19 cellular contexts compared by ENCODE assay signal in the genomic region with DNA sequence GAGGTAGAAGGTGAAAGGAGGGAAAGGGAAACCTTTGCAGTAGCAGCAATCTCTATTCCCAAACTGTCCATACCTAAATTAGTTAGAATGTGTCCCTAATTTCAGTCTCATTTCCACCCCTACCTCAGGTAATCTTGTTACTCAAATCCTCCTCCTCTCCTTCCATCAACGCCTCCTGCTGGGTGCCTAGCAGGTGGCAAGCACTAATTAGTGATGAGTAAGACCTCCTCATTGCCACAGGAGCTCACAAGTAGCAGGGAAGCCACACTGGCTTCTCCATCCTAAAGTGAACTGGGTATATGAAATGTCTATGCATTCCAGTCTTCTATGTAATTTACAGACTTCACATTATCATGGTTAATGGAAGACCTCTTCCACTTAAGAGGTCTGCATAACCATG.
DNase-seq lines count a peak whose midpoint lies in the region; ATAC-seq lines count a peak whose summit lies in the region.
"Had no signal": no experiment of that assay in that cellular context is flagged by ENCODE, and none has a peak within 500 bp of the region (broad histone marks: within the 10 kb centered on the region; RNA-seq: fewer than 3 reads in every experiment).

No MANE protein-coding gene starts in this region.

- peak overlapping the region; percentile 69 for H3K27ac ChIP-seq in angular gyrus (ENCODE audit: low read depth, low read length)
- H3K27ac ChIP-seq: coronary artery, KMS-11, psoas muscle, SJSA1 had no signal

- H3K9me3 Mint-ChIP-seq in activated T-cell treated with anti-CD3 and anti-CD28 coated beads, Interleukin-2, amount 50 U/mL, for 24 hours, result no peaks in the 10 kb centered on the region
- H3K9me3 Mint-ChIP-seq in stimulated activated effector memory CD8-positive, alpha-beta T cell treated with anti-CD3 and anti-CD28 coated beads, Interleukin-12 subunit alpha, Interleukin-12 subunit beta, amount 100 ng/mL, for 72 hours, result no peaks in the 10 kb centered on the region
- H3K9me3 Mint-ChIP-seq: activated CD4-positive, alpha-beta T cell treated with anti-CD3 and anti-CD28 coated beads, Interleukin-2, amount 10 ng/mL, durations not matched to agents 7 days and 5 days; immature natural killer cell; nephron progenitor cell had no signal

- H3K36me3 Mint-ChIP-seq in activated T-cell treated with anti-CD3 and anti-CD28 coated beads, Interleukin-2, amount 50 U/mL, for 24 hours (ENCODE audit: low read depth), result peaks cover 88% of the 10 kb centered on the region
- H3K36me3 Mint-ChIP-seq in stimulated activated effector memory CD8-positive, alpha-beta T cell treated with anti-CD3 and anti-CD28 coated beads, Interleukin-12 subunit alpha, Interleukin-12 subunit beta, amount 100 ng/mL, for 72 hours, result peaks cover 96% of the 10 kb centered on the region

- ATAC-seq in stimulated activated effector memory CD8-positive, alpha-beta T cell treated with anti-CD3 and anti-CD28 coated beads, Interleukin-12 subunit alpha, Interleukin-12 subunit beta, amount 100 ng/mL, for 72 hours, result peak; percentile 45
- ATAC-seq: psoas muscle had no signal

- no peak overlapping the region for H3K4me3 Mint-ChIP-seq in activated T-cell treated with anti-CD3 and anti-CD28 coated beads, Interleukin-2, amount 50 U/mL, for 24 hours
- no peak overlapping the region for H3K4me3 Mint-ChIP-seq in stimulated activated effector memory CD8-positive, alpha-beta T cell treated with anti-CD3 and anti-CD28 coated beads, Interleukin-12 subunit alpha, Interleukin-12 subunit beta, amount 100 ng/mL, for 72 hours
- H3K4me3 Mint-ChIP-seq: activated CD4-positive, alpha-beta T cell treated with anti-CD3 and anti-CD28 coated beads, Interleukin-2, amount 10 ng/mL, durations not matched to agents 7 days and 5 days; immature natural killer cell; nephron progenitor cell had no signal

- no peak for DNase-seq in activated T-cell treated with anti-CD3 and anti-CD28 coated beads, Interleukin-2, amount 50 U/mL, for 24 hours
- DNase-seq in activated T-cell treated with anti-CD3 and anti-CD28 coated beads, Interleukin-2, amount 50 U/mL, for 48 hours, result no peak
- DNase-seq in NCI-H524 (lab: John Stamatoyannopoulos, UW) (peak; percentile 33 to 70), NCI-H526 treated with DMSO at 0.1 percent for 48 hours (lab: John Stamatoyannopoulos, UW) (no peak), NCI-H1092 treated with DMSO at 0.1 percent for 48 hours (lab: John Stamatoyannopoulos, UW) (no peak)
- DNase-seq in stimulated activated effector memory CD8-positive, alpha-beta T cell treated with anti-CD3 and anti-CD28 coated beads, Interleukin-12 subunit alpha, Interleukin-12 subunit beta, amount 100 ng/mL, for 72 hours (ENCODE audit: low spot score in 2 of 2), result no peak
- DNase-seq in activated CD4-positive, CD25-positive, alpha-beta regulatory T cell treated with anti-CD3 and anti-CD28 coated beads, Interleukin-2, amount 50 U/mL, for 72 hours, result no peak
- DNase-seq: activated CD4-positive, alpha-beta T cell treated with anti-CD3 and anti-CD28 coated beads, Interleukin-2, amount 10 ng/mL, durations not matched to agents 7 days and 5 days; immature natural killer cell; mammary epithelial cell; NCI-H1436 treated with DMSO at 0.1 percent for 48 hours; NCI-H226; nephron progenitor cell; psoas muscle; stimulated activated CD4-positive, alpha-beta T cell treated with anti-CD3 and anti-CD28 coated beads, Interleukin-15, amount 100 ng/mL, for 24 hours had no signal

- H3K27me3 Mint-ChIP-seq in activated T-cell treated with anti-CD3 and anti-CD28 coated beads, Interleukin-2, amount 50 U/mL, for 24 hours, result no peaks in the 10 kb centered on the region
- H3K27me3 Mint-ChIP-seq: activated CD4-positive, alpha-beta T cell treated with anti-CD3 and anti-CD28 coated beads, Interleukin-2, amount 10 ng/mL, durations not matched to agents 7 days and 5 days had no signal

- peak overlapping the region; percentile 78 for H3K27ac Mint-ChIP-seq in activated T-cell treated with anti-CD3 and anti-CD28 coated beads, Interleukin-2, amount 50 U/mL, for 24 hours
- H3K27ac Mint-ChIP-seq in stimulated activated effector memory CD8-positive, alpha-beta T cell treated with anti-CD3 and anti-CD28 coated beads, Interleukin-12 subunit alpha, Interleukin-12 subunit beta, amount 100 ng/mL, for 72 hours, result peak overlapping the region; percentile 83
- H3K27ac Mint-ChIP-seq: immature natural killer cell, nephron progenitor cell had no signal

- peaks cover 27% of the 10 kb centered on the region for H3K4me1 Mint-ChIP-seq in activated T-cell treated with anti-CD3 and anti-CD28 coated beads, Interleukin-2, amount 50 U/mL, for 24 hours (ENCODE audit: low read depth)
- peaks cover 19% of the 10 kb centered on the region for H3K4me1 Mint-ChIP-seq in stimulated activated effector memory CD8-positive, alpha-beta T cell treated with anti-CD3 and anti-CD28 coated beads, Interleukin-12 subunit alpha, Interleukin-12 subunit beta, amount 100 ng/mL, for 72 hours
- H3K4me1 Mint-ChIP-seq: nephron progenitor cell had no signal

Comparison
In these comparisons a context has a peak if more than half of its experiments do, and no peak if none do; other contexts are left out.
1. DNase-seq: peak in NCI-H524 (2 of 2); none in activated T-cell treated with anti-CD3 and anti-CD28 coated beads, Interleukin-2, amount 50 U/mL, for 24 hours (single experiment), activated T-cell treated with anti-CD3 and anti-CD28 coated beads, Interleukin-2, amount 50 U/mL, for 48 hours (0 of 2), stimulated activated effector memory CD8-positive, alpha-beta T cell treated with anti-CD3 and anti-CD28 coated beads, Interleukin-12 subunit alpha, Interleukin-12 subunit beta, amount 100 ng/mL, for 72 hours (0 of 2), NCI-H526 treated with DMSO at 0.1 percent for 48 hours (single experiment), activated CD4-positive, CD25-positive, alpha-beta regulatory T cell treated with anti-CD3 and anti-CD28 coated beads, Interleukin-2, amount 50 U/mL, for 72 hours (single experiment) and NCI-H1092 treated with DMSO at 0.1 percent for 48 hours (single experiment).